9 cellular contexts compared by ENCODE assay signal in the genomic region with DNA sequence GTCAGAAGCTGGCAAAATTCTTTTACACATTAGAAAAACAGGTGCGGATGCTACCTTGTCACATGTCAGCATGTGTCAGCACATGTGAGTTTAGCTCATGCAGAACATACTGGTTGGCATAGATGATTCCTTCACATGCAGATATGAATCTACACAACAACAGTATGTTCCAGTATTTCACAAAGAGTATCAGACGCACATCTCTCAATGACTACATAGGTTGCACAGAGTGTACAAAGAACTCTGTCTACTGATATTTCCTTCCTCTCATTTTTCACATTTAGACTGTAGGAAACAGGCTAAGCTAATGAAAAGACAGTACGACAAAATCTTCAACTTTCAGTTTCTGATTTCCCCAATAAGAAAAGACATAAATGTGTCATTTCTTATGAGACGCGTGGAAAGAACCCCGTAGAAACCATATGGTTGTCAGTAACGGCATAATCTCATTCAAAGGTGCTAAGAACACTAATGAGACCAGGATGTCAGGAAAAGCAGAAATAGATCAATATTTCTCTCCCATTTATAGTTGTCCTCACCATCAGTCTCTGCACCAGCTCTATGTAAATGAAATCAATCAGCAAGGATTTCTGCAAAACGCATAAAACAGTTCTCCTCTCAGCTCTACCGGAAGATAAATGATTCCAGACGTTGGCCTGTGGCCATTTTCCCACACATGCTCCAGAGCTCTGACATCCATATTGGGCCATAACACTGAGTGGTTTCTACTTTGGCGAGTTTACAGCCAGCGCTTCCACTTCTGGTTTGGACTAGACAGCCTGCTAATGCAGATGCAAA.
DNase-seq lines count a peak whose midpoint lies in the region; ATAC-seq, FAIRE-seq and TF ChIP-seq lines count a peak whose summit lies in the region.
"Had no signal": no experiment of that assay in that cellular context is flagged by ENCODE, and none has a peak within 500 bp of the region (broad histone marks: within the 10 kb centered on the region; RNA-seq: fewer than 3 reads in every experiment).

No MANE protein-coding gene starts in this region.

- dilution Hi-C loops in endothelial cell of umbilical vein (cut with MboI; ENCODE audit: extremely low pct_ligation_motif_present, low sequenced_read_pairs): no loop called here

- H2AFZ ChIP-seq in endothelial cell of umbilical vein (ENCODE audit: low read depth, low read length) (no peak overlapping the region), parathyroid adenoma (no peak overlapping the region)

- POLR2A ChIA-PET in endothelial cell of umbilical vein (lab: Charles Lee): interaction anchor here (1.0 kb wide), 1 partner anchor 11 kb away, joined by 3 read pairs; no protein-coding TSS in a partner anchor

- intact Hi-C loops in endothelial cell of umbilical vein (cut with micrococcal nuclease): loop anchor here (1.0 to 10.0 kb wide), 4 partner anchors 9 to 1740 kb away; partner anchors contain the start of gene NBEA

- H3K4me2 ChIP-seq in endothelial cell of umbilical vein (ENCODE audit: insufficient read depth, low read length) (peak overlapping the region; percentile 75), parathyroid adenoma (ENCODE audit: low read length) (peak overlapping the region; percentile 11)

- H3K27ac ChIP-seq in endothelial cell of umbilical vein (ENCODE audit: insufficient read depth, low read depth, low read length) (peak overlapping the region; percentile 76), parathyroid adenoma (peak overlapping the region; percentile 67)

- CTCF ChIA-PET in endothelial cell of umbilical vein (lab: Charles Lee): interaction anchor here (0.7 to 3.4 kb wide), 7 partner anchors 10 to 338 kb away, joined by 3 to 23 read pairs (median 4); no protein-coding TSS in a partner anchor

- no TSS peak for BruUV-seq in endothelial cell of umbilical vein (replicated peaks; lab: Mats Ljungman, UMichigan)

- peak; percentile 49 for FAIRE-seq in endothelial cell of umbilical vein (lab: Jason Lieb, UNC)
- FAIRE-seq in RCC 7860 (lab: Jason Lieb, UNC): no peak
- FAIRE-seq: colon had no signal

- H3K79me2 ChIP-seq in endothelial cell of umbilical vein (ENCODE audit: control insufficient read depth, insufficient read depth, low read length) (peaks cover 94% of the 10 kb centered on the region), parathyroid adenoma (peaks cover 12% of the 10 kb centered on the region)

- H3K4me3 ChIP-seq in endothelial cell of umbilical vein (replicated peaks in 1 of 3; ENCODE audit: insufficient read depth in 1 of 3, low read depth in 1 of 3, low read length in 3 of 3): no peak overlapping the region
- H3K4me3 ChIP-seq in parathyroid adenoma (ENCODE audit: low read depth, low read length): peak overlapping the region; percentile 31

- ATAC-seq in HG03135 (IDR thresholded peaks at IDR 0.05; ENCODE audit: unreplicated experiment): peak; percentile 38
- no peak for ATAC-seq in HG03460 (IDR thresholded peaks at IDR 0.05; ENCODE audit: unreplicated experiment)

- no peaks in the 10 kb centered on the region for H3K27me3 ChIP-seq in endothelial cell of umbilical vein (ENCODE audit: control insufficient read depth in 2 of 2, insufficient read depth in 2 of 2, low read length in 2 of 2)
- no peaks in the 10 kb centered on the region for H3K27me3 ChIP-seq in parathyroid adenoma (ENCODE audit: control insufficient read depth, insufficient read depth, low read length)

- H3K36me3 ChIP-seq in endothelial cell of umbilical vein (ENCODE audit: control insufficient read depth in 2 of 2, extremely low read depth in 1 of 2, insufficient read depth in 2 of 2, low read length in 2 of 2) (no peaks in the 10 kb centered on the region), parathyroid adenoma (ENCODE audit: control insufficient read depth, insufficient read depth, low read length) (no peaks in the 10 kb centered on the region)

- no peaks in the 10 kb centered on the region for H3K9me1 ChIP-seq in endothelial cell of umbilical vein (replicated peaks; ENCODE audit: control insufficient read depth, extremely low read depth, insufficient read depth, low read length)

- TF ChIP-seq CTCF in endothelial cell of umbilical vein (IDR thresholded peaks at IDR 0.05; ENCODE audit: extremely low read depth in 1 of 2, insufficient read depth in 1 of 2, low read depth in 1 of 2, low read length in 2 of 2): no peak
- TF ChIP-seq CTCF in parathyroid adenoma (IDR thresholded peaks at IDR 0.05): no peak

- H3K9ac ChIP-seq in endothelial cell of umbilical vein (replicated peaks; ENCODE audit: extremely low read depth, insufficient read depth, low read length) (peak overlapping the region; percentile 53), parathyroid adenoma (no peak overlapping the region)

- no peak for TF ChIP-seq POLR2A in endothelial cell of umbilical vein (IDR thresholded peaks at IDR 0.05; ENCODE audit: low read depth, low read length)

- H3K9me3 ChIP-seq in endothelial cell of umbilical vein (replicated peaks; ENCODE audit: control insufficient read depth, insufficient read depth, low read length): no peaks in the 10 kb centered on the region
- H3K9me3 ChIP-seq in parathyroid adenoma (ENCODE audit: control insufficient read depth, low read length): no peaks in the 10 kb centered on the region

- DNase-seq in EL: peak; percentile 68
- peak; percentile 89 for DNase-seq in endothelial cell of umbilical vein (ENCODE audit: low read depth, low spot score)
- no peak for DNase-seq in activated naive CD4-positive, alpha-beta T cell treated with anti-CD3 and anti-CD28 coated beads, Interleukin-2, amount 50 U/mL, for 16 hours
- DNase-seq in stimulated activated CD4-positive, alpha-beta T cell treated with anti-CD3 and anti-CD28 coated beads, Interleukin-2, amount 100 ng/mL, for 24 hours: no peak
- DNase-seq in RCC 7860 (ENCODE audit: low spot score): no peak

- H3K4me1 ChIP-seq in endothelial cell of umbilical vein (ENCODE audit: control insufficient read depth, extremely low read depth, insufficient read depth, low read length) (peaks cover 54% of the 10 kb centered on the region), parathyroid adenoma (peaks cover 21% of the 10 kb centered on the region)

- no peaks in the 10 kb centered on the region for H4K20me1 ChIP-seq in endothelial cell of umbilical vein (replicated peaks; ENCODE audit: control insufficient read depth, extremely low read depth, insufficient read depth, low read length)

TF ChIP-seq in endothelial cell of umbilical vein, 7 proteins besides CTCF, POLR2A, EP300 and RAD21:
- TF ChIP-seq GATA2 (IDR thresholded peaks at IDR 0.05; ENCODE audit: insufficient read depth, insufficient read length, low read depth, low read length) (no peak), MAX (IDR thresholded peaks at IDR 0.05; ENCODE audit: insufficient read depth, insufficient read length) (peak; percentile 24), FOS (IDR thresholded peaks at IDR 0.05; ENCODE audit: borderline replicate concordance, insufficient read depth, low read length) (no peak), MYC (IDR thresholded peaks at IDR 0.05; ENCODE audit: low read depth, low read length) (no peak)

Comparison
In these comparisons a context has a peak if more than half of its experiments do, and no peak if none do; other contexts are left out.
1. DNase-seq: peak in EL (single experiment) and endothelial cell of umbilical vein (single experiment); none in activated naive CD4-positive, alpha-beta T cell treated with anti-CD3 and anti-CD28 coated beads, Interleukin-2, amount 50 U/mL, for 16 hours (single experiment), stimulated activated CD4-positive, alpha-beta T cell treated with anti-CD3 and anti-CD28 coated beads, Interleukin-2, amount 100 ng/mL, for 24 hours (0 of 2) and RCC 7860 (single experiment).